9 cellular contexts compared by ENCODE assay signal in the genomic region with DNA sequence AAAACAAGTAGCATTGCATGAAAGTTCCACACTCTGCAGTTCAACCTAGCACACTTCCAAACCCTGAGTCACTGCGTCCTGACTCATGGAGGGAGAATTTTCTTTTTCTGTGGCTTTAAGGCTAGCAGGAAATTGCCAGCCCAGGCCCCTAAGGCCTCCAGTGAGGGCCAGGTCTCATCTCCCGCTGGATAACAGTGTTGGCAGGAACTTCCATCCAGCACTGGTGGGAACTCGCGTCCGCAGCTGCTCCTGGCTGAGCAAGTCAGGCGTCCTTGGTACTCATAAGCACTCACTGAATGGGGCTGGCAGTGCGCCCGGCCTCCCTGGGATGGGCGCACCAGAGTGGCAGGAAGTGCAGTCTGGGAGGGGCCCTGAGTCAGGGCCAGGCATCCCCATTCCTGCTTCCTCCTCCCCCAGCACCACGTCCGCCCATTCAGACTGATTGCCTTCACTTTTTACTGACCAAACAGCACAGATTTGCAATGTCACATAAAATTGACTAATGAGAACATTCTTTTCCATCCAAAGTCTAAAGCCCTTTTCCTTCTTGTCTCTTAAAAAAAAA. TPM values are rescaled to one million over a fixed set of nuclear protein-coding genes. Genes with fewer than 3 reads are reported as not detected.
DNase-seq lines count a peak whose midpoint lies in the region; FAIRE-seq and TF ChIP-seq lines count a peak whose summit lies in the region.
"Had no signal": no experiment of that assay in that cellular context is flagged by ENCODE, and none has a peak within 500 bp of the region (broad histone marks: within the 10 kb centered on the region; RNA-seq: fewer than 3 reads in every experiment).

No MANE protein-coding gene starts in this region.

- peak; percentile 42 for DNase-seq in stimulated activated CD4-positive, alpha-beta T cell treated with anti-CD3 and anti-CD28 coated beads, Interleukin-15, amount 100 ng/mL, for 24 hours
- no peak for DNase-seq in stimulated activated CD4-positive, alpha-beta T cell treated with anti-CD3 and anti-CD28 coated beads, Interleukin-12 subunit alpha, Interleukin-12 subunit beta, amount 100 ng/mL, for 4 hours
- DNase-seq in NCI-H510A treated with DMSO at 0.1 percent for 48 hours (lab: John Stamatoyannopoulos, UW) (peak; percentile 93), breast epithelium (ENCODE audit: low spot score in 2 of 2) (peak; percentile 89 to 97), keratinocyte (ENCODE audit: low read depth, low spot score) (peak; percentile 90), NK-92 (lab: John Stamatoyannopoulos, UW; ENCODE audit: unreplicated experiment) (no peak)
- DNase-seq in NK-92 treated with Interleukin-12 subunit alpha and Interleukin-12 subunit beta, amount 100 ng/mL, for 24 hours (lab: John Stamatoyannopoulos, UW), result no peak

- H3K4me3 ChIP-seq in breast epithelium (peak overlapping the region in 2 of 3 donors; percentile 10 to 49), keratinocyte (ENCODE audit: control insufficient read depth in 2 of 3, extremely low read depth in 1 of 3, insufficient read depth in 2 of 3, low read depth in 1 of 3, low read length in 3 of 3) (peak overlapping the region in 1 of 3 experiments; percentile 61)

- H3K27ac Mint-ChIP-seq in stimulated activated naive CD8-positive, alpha-beta T cell treated with anti-CD3 and anti-CD28 coated beads, Interleukin-15, Interleukin-2, amounts not matched to agents 100 ng/mL and 50 ng/mL, for 24 hours, result peak overlapping the region; percentile 5
- H3K27ac Mint-ChIP-seq: activated naive CD4-positive, alpha-beta T cell treated with anti-CD3 and anti-CD28 coated beads, Interleukin-2, amount 50 U/mL, for 24 hours had no signal

- intact Hi-C loops in breast epithelium (cut with DNase I; ENCODE audit: low total_unique reads), result no loop called here

- H3K9me3 Mint-ChIP-seq in stimulated activated naive CD8-positive, alpha-beta T cell treated with anti-CD3 and anti-CD28 coated beads, Interleukin-15, Interleukin-2, amounts not matched to agents 100 ng/mL and 50 ng/mL, for 24 hours, result no peaks in the 10 kb centered on the region
- H3K9me3 Mint-ChIP-seq: activated naive CD4-positive, alpha-beta T cell treated with anti-CD3 and anti-CD28 coated beads, Interleukin-2, amount 50 U/mL, for 24 hours had no signal

- no peaks in the 10 kb centered on the region for H4K20me1 ChIP-seq in keratinocyte (ENCODE audit: control insufficient read depth, extremely low read depth, insufficient read depth, low read length)

- H3K27ac ChIP-seq in breast epithelium (peak overlapping the region; percentile 91 to 95), keratinocyte (ENCODE audit: control insufficient read depth, insufficient read depth, low read length) (peak overlapping the region; percentile 99)

- H3K27me3 Mint-ChIP-seq in stimulated activated naive CD8-positive, alpha-beta T cell treated with anti-CD3 and anti-CD28 coated beads, Interleukin-15, Interleukin-2, amounts not matched to agents 100 ng/mL and 50 ng/mL, for 24 hours, result peaks cover 26% of the 10 kb centered on the region

- H3K9me3 ChIP-seq in breast epithelium (no peaks in the 10 kb centered on the region), keratinocyte (ENCODE audit: control insufficient read depth, low read depth, low read length) (no peaks in the 10 kb centered on the region)

- H3K9me1 ChIP-seq in keratinocyte (ENCODE audit: control insufficient read depth, extremely low read depth, insufficient read depth, low read length), result peaks cover 2% of the 10 kb centered on the region

- no peak for TF ChIP-seq CTCF in breast epithelium (IDR thresholded peaks at IDR 0.05)
- TF ChIP-seq CTCF in keratinocyte (optimal IDR thresholded peaks at IDR 0.05 in 1 of 3, IDR thresholded peaks at IDR 0.05 in 1 of 3, conservative IDR thresholded peaks at IDR 0.05 in 1 of 3; ENCODE audit: extremely low read depth in 1 of 3, insufficient read depth in 2 of 3, low read length in 3 of 3), result no peak

- no peak overlapping the region for H2AFZ ChIP-seq in keratinocyte (ENCODE audit: control insufficient read depth, low read length)

- no peaks in the 10 kb centered on the region for H3K36me3 ChIP-seq in breast epithelium
- peaks cover 4 to 15% of the 10 kb centered on the region in 2 experiments for H3K36me3 ChIP-seq in keratinocyte (ENCODE audit: control insufficient read depth in 2 of 2, extremely low read depth in 1 of 2, insufficient read depth in 2 of 2, low read length in 2 of 2)

- H3K4me1 Mint-ChIP-seq in stimulated activated naive CD8-positive, alpha-beta T cell treated with anti-CD3 and anti-CD28 coated beads, Interleukin-15, Interleukin-2, amounts not matched to agents 100 ng/mL and 50 ng/mL, for 24 hours (ENCODE audit: low read depth), result peaks cover 15% of the 10 kb centered on the region

- H3K36me3 Mint-ChIP-seq in stimulated activated naive CD8-positive, alpha-beta T cell treated with anti-CD3 and anti-CD28 coated beads, Interleukin-15, Interleukin-2, amounts not matched to agents 100 ng/mL and 50 ng/mL, for 24 hours (ENCODE audit: low read depth), result no peaks in the 10 kb centered on the region
- H3K36me3 Mint-ChIP-seq: activated naive CD4-positive, alpha-beta T cell treated with anti-CD3 and anti-CD28 coated beads, Interleukin-2, amount 50 U/mL, for 24 hours had no signal

- no peak for TF ChIP-seq POLR2A in breast epithelium (IDR thresholded peaks at IDR 0.05)

- peaks cover 44% of the 10 kb centered on the region for H3K79me2 ChIP-seq in keratinocyte (ENCODE audit: control insufficient read depth, insufficient read depth, low read length)

- dilution Hi-C loops in keratinocyte (cut with MboI; ENCODE audit: extremely low pct_ligation_motif_present, low sequenced_read_pairs), result no loop called here

- H3K9ac ChIP-seq in keratinocyte (ENCODE audit: control insufficient read depth, extremely low read depth, insufficient read depth, low read length), result peak overlapping the region; percentile 86

- H3K4me3 Mint-ChIP-seq in stimulated activated naive CD8-positive, alpha-beta T cell treated with anti-CD3 and anti-CD28 coated beads, Interleukin-15, Interleukin-2, amounts not matched to agents 100 ng/mL and 50 ng/mL, for 24 hours, result no peak overlapping the region
- H3K4me3 Mint-ChIP-seq: activated naive CD4-positive, alpha-beta T cell treated with anti-CD3 and anti-CD28 coated beads, Interleukin-2, amount 50 U/mL, for 24 hours had no signal

- H3K4me1 ChIP-seq in breast epithelium (peaks cover 0 to 13% of the 10 kb centered on the region in 2 donors), keratinocyte (ENCODE audit: control insufficient read depth, extremely low read depth, insufficient read depth, low read length) (peaks cover 77% of the 10 kb centered on the region)

- H3K4me2 ChIP-seq in keratinocyte (ENCODE audit: control insufficient read depth, extremely low read depth, insufficient read depth, low read depth, low read length), result peak overlapping the region; percentile 85

- FAIRE-seq in keratinocyte (lab: Jason Lieb, UNC), result peak; percentile 96

- H3K27me3 ChIP-seq in breast epithelium (no peaks in the 10 kb centered on the region), keratinocyte (ENCODE audit: control insufficient read depth, extremely low read depth, insufficient read depth, low read length) (no peaks in the 10 kb centered on the region)

RNA-seq across cellular contexts. Expression of a gene that starts 14.3 kb away (rescaled TPM):
- 10 to 100 TPM in 1 of 3 donors, 1 to 10 TPM in 2; 6.2 to 19.6 (median 9.2) TPM for total RNA-seq in breast epithelium
- polyA plus RNA-seq in keratinocyte, result 11.1 to 80.8 TPM (median 29.0 TPM) in 3 replicates
- polyA plus RNA-seq in keratinocyte (2011; ENCODE audit: low read depth), result 7.6 TPM
- 37.5 and 48.1 TPM in 2 replicates for polyA plus RNA-seq in keratinocyte (2011; cell fraction: cytosol; rRNA removed)
- polyA plus RNA-seq in keratinocyte (2011; cell fraction: nucleus; rRNA removed), result 22.1 and 22.4 TPM in 2 replicates
- 66.5 and 66.8 TPM in 2 replicates for polyA plus RNA-seq in keratinocyte (2012; ENCODE audit: low replicate concordance)
- 12.4 to 62.5 TPM (median 24.6 TPM) in 3 replicates for polyA minus RNA-seq in keratinocyte
- polyA minus RNA-seq in keratinocyte (2011; cell fraction: cytosol; rRNA and poly(A)+ RNA removed), result 25.9 TPM
- 7.0 and 8.2 TPM in 2 replicates for polyA minus RNA-seq in keratinocyte (2011; cell fraction: nucleus; rRNA and poly(A)+ RNA removed)

Comparison
In these comparisons a context has a peak if more than half of its experiments do, and no peak if none do; other contexts are left out.
1. DNase-seq: peak in stimulated activated CD4-positive, alpha-beta T cell treated with anti-CD3 and anti-CD28 coated beads, Interleukin-15, amount 100 ng/mL, for 24 hours (single experiment), NCI-H510A treated with DMSO at 0.1 percent for 48 hours (single experiment), breast epithelium (2 of 2) and keratinocyte (single experiment); none in stimulated activated CD4-positive, alpha-beta T cell treated with anti-CD3 and anti-CD28 coated beads, Interleukin-12 subunit alpha, Interleukin-12 subunit beta, amount 100 ng/mL, for 4 hours (single experiment), NK-92 (single experiment) and NK-92 treated with Interleukin-12 subunit alpha and Interleukin-12 subunit beta, amount 100 ng/mL, for 24 hours (single experiment).